Comparison of ENCODE assay signal across 25 cellular contexts in the genomic region with DNA sequence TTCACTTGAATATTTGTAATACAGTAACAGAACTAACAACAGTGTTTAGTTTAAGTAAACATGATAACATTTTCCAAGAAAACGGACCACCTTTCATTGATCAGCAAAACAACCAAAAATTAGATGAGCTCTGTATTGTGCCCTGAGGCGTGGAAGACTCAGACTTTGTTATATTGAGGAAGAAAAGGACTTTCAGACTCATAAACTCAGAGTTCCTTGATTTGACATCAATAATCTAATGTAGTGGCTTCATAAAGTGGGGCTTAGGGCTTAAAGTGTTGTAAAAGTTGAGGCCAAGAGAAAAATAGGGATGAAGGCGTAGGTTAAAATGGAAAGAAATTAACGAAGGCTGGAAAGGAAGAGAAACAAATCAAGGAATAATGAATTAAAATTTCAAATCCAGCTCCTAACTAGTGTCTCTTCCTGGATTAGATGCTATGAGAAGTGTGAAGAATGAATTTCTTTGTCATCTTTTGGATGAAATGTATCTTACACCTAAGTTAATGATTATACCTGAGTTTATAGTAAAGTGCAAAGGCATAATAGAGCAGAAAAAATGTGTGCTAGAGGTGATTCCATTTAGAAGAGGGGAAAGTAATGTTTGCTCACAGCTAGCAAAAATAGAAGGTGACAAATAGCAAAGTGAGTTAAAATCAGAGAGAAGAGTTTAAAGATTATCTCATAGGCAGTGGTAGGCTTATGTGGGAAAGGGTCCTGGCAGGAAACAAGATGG. TPM values are rescaled to one million over a fixed set of nuclear protein-coding genes. Genes with fewer than 3 reads are reported as not detected.
A peak's percentile ranks its signal among the peaks of the same experiment; 100 is the strongest.
DNase-seq lines count a peak whose midpoint lies in the region; ATAC-seq, FAIRE-seq and TF ChIP-seq lines count a peak whose summit lies in the region.
"Had no signal": no experiment of that assay in that cellular context is flagged by ENCODE, and none has a peak within 500 bp of the region (broad histone marks: within the 10 kb centered on the region; RNA-seq: fewer than 3 reads in every experiment).

No MANE protein-coding gene starts in this region.

- POLR2A ChIA-PET in activated CD4-positive, alpha-beta T cell treated with anti-CD3 and anti-CD28 coated beads, Interleukin-2, amount 10 ng/mL, durations not matched to agents 7 days and 5 days (lab: Charles Lee), result no interaction called here
- POLR2A ChIA-PET in MCF 10A (lab: Yijun Ruan, JAX), result no interaction called here

- no peak for DNase-seq in activated CD4-positive, alpha-beta T cell treated with anti-CD3 and anti-CD28 coated beads, Interleukin-2, amount 10 ng/mL, durations not matched to agents 7 days and 5 days
- DNase-seq in activated CD4-positive, alpha-beta T cell treated with anti-CD3 and anti-CD28 coated beads for 48 hours, result no peak
- DNase-seq in pancreas (no peak), NCI-H774 (lab: John Stamatoyannopoulos, UW) (no peak), SJCRH30 (no peak), foreskin melanocyte (no peak), MCF 10A (ENCODE audit: unreplicated experiment) (no peak)
- DNase-seq: ACHN; AML-193; BE2C; CD4-positive, alpha-beta T cell; CD8-positive, alpha-beta memory T cell; DMS153; DND-41; GOT3; HFFc6 had no signal

- H3K4me1 ChIP-seq in pancreas, result no peaks in the 10 kb centered on the region
- H3K4me1 ChIP-seq in SJCRH30, result peaks cover 4% of the 10 kb centered on the region; the same call in 1 of the 2 replicates
- H3K4me1 ChIP-seq: BE2C; BLaER1 treated with 17β-estradiol and CSF1 and Interleukin-3, amounts not matched to agents 10 nM and 100 nM; HAP-1 had no signal

- no peaks in the 10 kb centered on the region for H3K36me3 Mint-ChIP-seq in activated CD4-positive, alpha-beta T cell treated with anti-CD3 and anti-CD28 coated beads, Interleukin-2, amount 10 ng/mL, durations not matched to agents 7 days and 5 days (ENCODE audit: low read depth)
- no peaks in the 10 kb centered on the region for H3K36me3 Mint-ChIP-seq in MCF 10A (ENCODE audit: insufficient read depth, unreplicated experiment)
- H3K36me3 Mint-ChIP-seq: CD14-positive monocyte; CD8-positive, alpha-beta memory T cell had no signal

- WGBS in pancreas, 2 donors, result 51 to 59% methylated on average over 4 of the region's 4 CpGs

- CTCF ChIA-PET in activated CD4-positive, alpha-beta T cell treated with anti-CD3 and anti-CD28 coated beads, Interleukin-2, amount 10 ng/mL, durations not matched to agents 7 days and 5 days (lab: Charles Lee), result no interaction called here
- CTCF ChIA-PET in MCF 10A (lab: Yijun Ruan, JAX), result interaction anchor here (0.6 kb wide), 2 partner anchors 12 to 1594 kb away, joined by 3 read pairs; no protein-coding TSS in a partner anchor

- H3K27me3 ChIP-seq in pancreas, result peaks cover 0 to 6% (median 0%) of the 10 kb centered on the region in 4 donors
- no peaks in the 10 kb centered on the region for H3K27me3 ChIP-seq in SJCRH30
- H3K27me3 ChIP-seq: BE2C had no signal

- H3K4me3 ChIP-seq in pancreas (no peak overlapping the region), SJCRH30 (no peak overlapping the region)
- H3K4me3 ChIP-seq: BLaER1 treated with 17β-estradiol and CSF1 and Interleukin-3, amounts not matched to agents 10 nM and 100 nM; HAP-1 had no signal

- intact Hi-C loops in pancreas (cut with DNase I), result no loop called here
- intact Hi-C loops in MCF 10A (cut with micrococcal nuclease), result no loop called here

- no peak overlapping the region for H3K4me3 Mint-ChIP-seq in activated CD4-positive, alpha-beta T cell treated with anti-CD3 and anti-CD28 coated beads, Interleukin-2, amount 10 ng/mL, durations not matched to agents 7 days and 5 days
- H3K4me3 Mint-ChIP-seq in MCF 10A (ENCODE audit: unreplicated experiment), result no peak overlapping the region
- H3K4me3 Mint-ChIP-seq: CD14-positive monocyte; CD4-positive, alpha-beta T cell; CD8-positive, alpha-beta memory T cell; HFFc6 had no signal

- no peaks in the 10 kb centered on the region for H3K36me3 ChIP-seq in pancreas
- no peaks in the 10 kb centered on the region for H3K36me3 ChIP-seq in SJCRH30
- H3K36me3 ChIP-seq: BE2C; BLaER1 treated with 17β-estradiol and CSF1 and Interleukin-3, amounts not matched to agents 10 nM and 100 nM; HAP-1 had no signal

- no peaks in the 10 kb centered on the region for H3K4me1 Mint-ChIP-seq in activated CD4-positive, alpha-beta T cell treated with anti-CD3 and anti-CD28 coated beads, Interleukin-2, amount 10 ng/mL, durations not matched to agents 7 days and 5 days
- H3K4me1 Mint-ChIP-seq in MCF 10A (ENCODE audit: insufficient read depth, unreplicated experiment), result no peaks in the 10 kb centered on the region
- H3K4me1 Mint-ChIP-seq: CD14-positive monocyte; CD8-positive, alpha-beta memory T cell had no signal

- H3K27ac ChIP-seq in pancreas (no peak overlapping the region), SJCRH30 (no peak overlapping the region)
- H3K27ac ChIP-seq: 22Rv1; BLaER1 treated with 17β-estradiol and CSF1 and Interleukin-3, amounts not matched to agents 10 nM and 100 nM had no signal

- H3K9me3 Mint-ChIP-seq in activated CD4-positive, alpha-beta T cell treated with anti-CD3 and anti-CD28 coated beads, Interleukin-2, amount 10 ng/mL, durations not matched to agents 7 days and 5 days, result no peaks in the 10 kb centered on the region
- H3K9me3 Mint-ChIP-seq in MCF 10A (ENCODE audit: unreplicated experiment), result peaks cover 7% of the 10 kb centered on the region
- H3K9me3 Mint-ChIP-seq: HFFc6 had no signal

- no TSS peak for BruUV-seq in MCF 10A (replicated peaks; lab: Mats Ljungman, UMichigan)

- peak overlapping the region; percentile 46 for H3K27ac Mint-ChIP-seq in activated CD4-positive, alpha-beta T cell treated with anti-CD3 and anti-CD28 coated beads, Interleukin-2, amount 10 ng/mL, durations not matched to agents 7 days and 5 days
- no peak overlapping the region for H3K27ac Mint-ChIP-seq in MCF 10A (ENCODE audit: low read depth, unreplicated experiment)
- H3K27ac Mint-ChIP-seq: CD14-positive monocyte; CD4-positive, alpha-beta T cell; CD8-positive, alpha-beta memory T cell; HFFc6 had no signal

- FAIRE-seq in colon (lab: Jason Lieb, UNC) (peak; percentile 93), pancreas (lab: Jason Lieb, UNC) (peak; percentile 94)
- FAIRE-seq: A204.1, G401.6, GM12892, H54 had no signal

- TF ChIP-seq CTCF in pancreas (IDR thresholded peaks at IDR 0.05), result no peak
- TF ChIP-seq CTCF in MCF 10A (IDR thresholded peaks at IDR 0.05; ENCODE audit: unreplicated experiment), result no peak

- ATAC-seq in pancreas, result no peak

- H3K9me3 ChIP-seq in pancreas, result no peaks in the 10 kb centered on the region
- no peaks in the 10 kb centered on the region for H3K9me3 ChIP-seq in SJCRH30 (replicated peaks)
- H3K9me3 ChIP-seq: BE2C, HAP-1 had no signal

- H3K27me3 Mint-ChIP-seq in activated CD4-positive, alpha-beta T cell treated with anti-CD3 and anti-CD28 coated beads, Interleukin-2, amount 10 ng/mL, durations not matched to agents 7 days and 5 days, result no peaks in the 10 kb centered on the region
- H3K27me3 Mint-ChIP-seq in MCF 10A (ENCODE audit: insufficient read depth, unreplicated experiment), result peaks cover 24% of the 10 kb centered on the region

RNA-seq across cellular contexts. Expression of gene GLRA2, which starts 19.8 kb away (rescaled TPM):
- not detected for total RNA-seq in activated CD4-positive, alpha-beta T cell treated with anti-CD3 and anti-CD28 coated beads, Interleukin-2, amount 10 ng/mL, durations not matched to agents 7 days and 5 days
- not detected for total RNA-seq in pancreas
- polyA plus RNA-seq in pancreas, result under 1 TPM in 1 of 2 donors, not detected in 1; 0.05 TPM
- not detected in 2 replicates for total RNA-seq in SJCRH30 (2014; rRNA removed; shearing (Covaris generic))
- total RNA-seq in MCF 10A (2022), result not detected in 2 replicates
- total RNA-seq: CD4-positive, alpha-beta T cell; CD8-positive, alpha-beta memory T cell; HFFc6 had no signal
- polyA plus RNA-seq: CD14-positive monocyte; CD8-positive, alpha-beta memory T cell had no signal
